Comparison of ENCODE assay signal across 20 cellular contexts in genomic region chr4:154208424-154208823, GRCh38.
A peak's percentile ranks its signal among the peaks of the same experiment; 100 is the strongest.
DNase-seq lines count a peak whose midpoint lies in the region; ATAC-seq and TF ChIP-seq lines count a peak whose summit lies in the region.
"Had no signal": no experiment of that assay in that cellular context is flagged by ENCODE, and none has a peak within 500 bp of the region (broad histone marks: within the 10 kb centered on the region; RNA-seq: fewer than 3 reads in every experiment).

No MANE protein-coding gene starts in this region.

- TF ChIP-seq EP300 in suprapubic skin (IDR thresholded peaks at IDR 0.05) (no peak), stomach (IDR thresholded peaks at IDR 0.05) (no peak)

- ATAC-seq in stimulated activated naive CD8-positive, alpha-beta T cell treated with anti-CD3 and anti-CD28 coated beads, Interleukin-15, amount 100 ng/mL, for 72 hours, result no peak
- ATAC-seq: activated naive CD4-positive, alpha-beta T cell treated with anti-CD3 and anti-CD28 coated beads, Interleukin-2, amount 50 U/mL, for 72 hours; esophagus mucosa; heart left ventricle had no signal

- TF ChIP-seq CTCF in fibroblast of villous mesenchyme (IDR thresholded peaks at IDR 0.05; ENCODE audit: insufficient read depth, low read depth, low read length) (no peak), suprapubic skin (IDR thresholded peaks at IDR 0.05) (no peak), stomach (IDR thresholded peaks at IDR 0.05) (no peak)

- TF ChIP-seq POLR2A in suprapubic skin (IDR thresholded peaks at IDR 0.05) (no peak), stomach (IDR thresholded peaks at IDR 0.05) (no peak)

- H3K36me3 ChIP-seq in suprapubic skin, result no peaks in the 10 kb centered on the region
- no peaks in the 10 kb centered on the region for H3K36me3 ChIP-seq in stomach
- H3K36me3 ChIP-seq: heart left ventricle, transverse colon had no signal

- H3K4me1 ChIP-seq in suprapubic skin (peaks cover 2% of the 10 kb centered on the region), stomach (no peaks in the 10 kb centered on the region)
- H3K4me1 ChIP-seq: heart left ventricle, parathyroid adenoma, transverse colon had no signal

- intact Hi-C loops in stomach (cut with DNase I; ENCODE audit: low total_unique reads), result no loop called here

- H3K9me3 ChIP-seq in suprapubic skin (no peaks in the 10 kb centered on the region), stomach (no peaks in the 10 kb centered on the region)
- H3K9me3 ChIP-seq: heart left ventricle, transverse colon had no signal

- H3K4me3 ChIP-seq in fibroblast of villous mesenchyme (ENCODE audit: low read depth, low read length) (no peak overlapping the region), suprapubic skin (no peak overlapping the region), stomach (no peak overlapping the region)
- H3K4me3 ChIP-seq: heart left ventricle, transverse colon had no signal

- no peaks in the 10 kb centered on the region for H3K9me3 Mint-ChIP-seq in stimulated activated naive CD8-positive, alpha-beta T cell treated with anti-CD3 and anti-CD28 coated beads, Interleukin-15, amount 100 ng/mL, for 72 hours
- H3K9me3 Mint-ChIP-seq: activated naive CD4-positive, alpha-beta T cell treated with anti-CD3 and anti-CD28 coated beads, Interleukin-2, amount 50 U/mL, for 72 hours; activated T-cell treated with anti-CD3 and anti-CD28 coated beads, Interleukin-2, amount 50 U/mL, for 24 hours had no signal

- H3K4me1 Mint-ChIP-seq in stimulated activated naive CD8-positive, alpha-beta T cell treated with anti-CD3 and anti-CD28 coated beads, Interleukin-15, amount 100 ng/mL, for 72 hours, result no peaks in the 10 kb centered on the region

- DNase-seq in NCI-H748 (lab: John Stamatoyannopoulos, UW; ENCODE audit: unreplicated experiment), result peak; percentile 8
- no peak for DNase-seq in NCI-H748 treated with DMSO at 0.1 percent for 48 hours (lab: John Stamatoyannopoulos, UW)
- DNase-seq in NCI-H460 (ENCODE audit: extremely low read depth, low read depth), result peak; percentile 5
- peak; percentile 3 for DNase-seq in fibroblast of villous mesenchyme (ENCODE audit: low read depth)
- DNase-seq in suprapubic skin (ENCODE audit: low spot score in 2 of 2), result no peak
- no peak for DNase-seq in stimulated activated CD4-positive, alpha-beta T cell treated with anti-CD3 and anti-CD28 coated beads, Interleukin-2, amount 100 ng/mL, for 24 hours
- DNase-seq in stomach, result no peak
- no peak for DNase-seq in stimulated activated naive CD8-positive, alpha-beta T cell treated with anti-CD3 and anti-CD28 coated beads, Interleukin-15, amount 100 ng/mL, for 72 hours
- DNase-seq: 8988T; activated CD4-positive, alpha-beta T cell treated with anti-CD3 and anti-CD28 coated beads for 48 hours; activated T-cell treated with anti-CD3 and anti-CD28 coated beads, Interleukin-2, amount 50 U/mL, for 24 hours; dermis blood vessel endothelial cell; heart left ventricle; Kasumi-1; NCI-H345; transverse colon had no signal

- WGBS in suprapubic skin, result 65% methylated on average over 5 of the region's 5 CpGs
- WGBS in stomach, 5 donors, result 68 to 79% (median 73%) methylated on average over 5 of the region's 5 CpGs

- peaks cover 8% of the 10 kb centered on the region for H3K27me3 Mint-ChIP-seq in stimulated activated naive CD8-positive, alpha-beta T cell treated with anti-CD3 and anti-CD28 coated beads, Interleukin-15, amount 100 ng/mL, for 72 hours

- H3K27ac ChIP-seq in suprapubic skin (peak overlapping the region; percentile 7), stomach (no peak overlapping the region)
- H3K27ac ChIP-seq: C4-2B, heart left ventricle, parathyroid adenoma, transverse colon had no signal

- no peak overlapping the region for H3K27ac Mint-ChIP-seq in stimulated activated naive CD8-positive, alpha-beta T cell treated with anti-CD3 and anti-CD28 coated beads, Interleukin-15, amount 100 ng/mL, for 72 hours
- H3K27ac Mint-ChIP-seq: activated naive CD4-positive, alpha-beta T cell treated with anti-CD3 and anti-CD28 coated beads, Interleukin-2, amount 50 U/mL, for 72 hours; activated T-cell treated with anti-CD3 and anti-CD28 coated beads, Interleukin-2, amount 50 U/mL, for 24 hours had no signal

- H3K27me3 ChIP-seq in suprapubic skin, result no peaks in the 10 kb centered on the region
- no peaks in the 10 kb centered on the region for H3K27me3 ChIP-seq in stomach
- H3K27me3 ChIP-seq: heart left ventricle, transverse colon had no signal

- H3K4me3 Mint-ChIP-seq in stimulated activated naive CD8-positive, alpha-beta T cell treated with anti-CD3 and anti-CD28 coated beads, Interleukin-15, amount 100 ng/mL, for 72 hours, result no peak overlapping the region
- H3K4me3 Mint-ChIP-seq: activated T-cell treated with anti-CD3 and anti-CD28 coated beads, Interleukin-2, amount 50 U/mL, for 24 hours had no signal

Comparison
In these comparisons a context has a peak if more than half of its experiments do, and no peak if none do; other contexts are left out.
1. DNase-seq: peak in NCI-H748 (single experiment), NCI-H460 (single experiment) and fibroblast of villous mesenchyme (single experiment); none in NCI-H748 treated with DMSO at 0.1 percent for 48 hours (single experiment), suprapubic skin (0 of 2), stimulated activated CD4-positive, alpha-beta T cell treated with anti-CD3 and anti-CD28 coated beads, Interleukin-2, amount 100 ng/mL, for 24 hours (0 of 2), stomach (single experiment) and stimulated activated naive CD8-positive, alpha-beta T cell treated with anti-CD3 and anti-CD28 coated beads, Interleukin-15, amount 100 ng/mL, for 72 hours (0 of 2).